In the genomic region with DNA sequence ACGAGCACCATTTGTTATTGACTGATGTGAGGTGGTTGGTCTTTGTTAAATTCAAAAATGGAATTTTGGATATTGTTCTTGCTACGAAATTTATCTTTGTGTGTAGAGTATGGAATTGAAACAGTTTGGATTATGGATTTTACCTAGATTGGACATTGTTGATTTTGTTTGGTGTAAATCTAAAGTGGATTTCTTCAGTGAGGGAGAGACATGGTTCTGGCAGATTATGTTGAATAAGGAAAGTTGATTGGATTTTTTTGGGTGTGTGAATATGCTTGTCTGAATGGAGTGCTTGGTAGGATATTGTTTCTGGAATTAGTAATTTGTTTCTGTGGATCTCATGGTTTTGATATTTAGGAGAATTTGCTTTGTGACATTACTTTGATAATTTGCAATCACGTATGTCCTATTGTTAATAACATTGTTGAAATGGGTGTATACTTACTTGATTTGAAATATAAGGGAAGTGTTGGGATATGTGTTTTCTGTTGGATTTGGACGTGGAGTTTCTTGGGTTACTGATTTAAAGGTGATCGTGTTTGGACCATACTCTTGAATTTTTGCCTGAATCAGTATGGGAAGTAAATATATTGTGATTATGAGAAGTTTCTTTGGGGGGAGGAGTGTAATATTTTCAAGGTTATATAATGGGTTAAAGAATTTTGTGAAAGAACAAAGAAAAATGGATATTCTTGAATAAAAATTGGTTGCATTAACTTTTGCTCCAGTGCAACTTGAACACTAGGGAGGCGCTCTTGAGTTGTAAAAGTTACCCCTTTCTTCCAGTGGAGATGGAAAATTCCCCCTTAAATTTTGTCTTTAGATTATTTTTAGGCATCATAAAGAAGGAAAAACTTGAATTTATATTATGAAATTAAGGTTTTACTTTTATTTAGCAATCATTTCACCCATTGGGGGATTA, we compare ENCODE assay signal across 8 cellular contexts. TPM values are rescaled to one million over a fixed set of nuclear protein-coding genes. Genes with fewer than 3 reads are reported as not detected.
DNase-seq lines count a peak whose midpoint lies in the region; ATAC-seq and TF ChIP-seq lines count a peak whose summit lies in the region.

No MANE protein-coding gene starts in this region.

- H3K27ac ChIP-seq in AG04450 (ENCODE audit: low read depth, low read length) (no peak overlapping the region), urinary bladder (ENCODE audit: low read depth) (peak overlapping the region; percentile 100)

- CTCF ChIA-PET in AG04450 (lab: Charles Lee): interaction anchor here (0.8 to 2.0 kb wide), 6 partner anchors 11 to 90 kb away, joined by 3 to 12 read pairs (median 3); no protein-coding TSS in a partner anchor
- CTCF ChIA-PET in WTC11 (lab: Charles Lee): interaction anchor here (1.0 to 1.6 kb wide), 8 partner anchors 15 to 102 kb away, joined by 5 to 11 read pairs (median 8); no protein-coding TSS in a partner anchor

- H3K4me1 ChIP-seq in HAP-1 (peaks cover 3% of the 10 kb centered on the region; the same call in 1 of the 2 replicates), urinary bladder (ENCODE audit: insufficient read depth) (no peaks in the 10 kb centered on the region)

- peaks cover 8% of the 10 kb centered on the region for H3K9me3 Mint-ChIP-seq in WTC11
- no peaks in the 10 kb centered on the region for H3K9me3 Mint-ChIP-seq in immature natural killer cell

- DNase-seq in AG04450 (ENCODE audit: low read depth, low spot score) (no peak), HAP-1 (ENCODE audit: low spot score in 2 of 2) (no peak), WTC11 (ENCODE audit: low spot score) (no peak), immature natural killer cell (no peak), NCI-H187 (lab: John Stamatoyannopoulos, UW) (no peak)
- DNase-seq in stimulated activated CD4-positive, alpha-beta T cell treated with anti-CD3 and anti-CD28 coated beads, Interleukin-12 subunit alpha, Interleukin-12 subunit beta, amount 100 ng/mL, for 4 hours: no peak

- in situ Hi-C loops in HAP-1 (cut with MboI; ENCODE audit: low sequenced_read_pairs): no loop called here

- H3K27ac Mint-ChIP-seq in WTC11: peak overlapping the region; percentile 80
- H3K27ac Mint-ChIP-seq in immature natural killer cell: peak overlapping the region; percentile 79 to 99 (median 95)

- H3K27me3 Mint-ChIP-seq in WTC11 (ENCODE audit: low read depth) (no peaks in the 10 kb centered on the region), immature natural killer cell (ENCODE audit: low read depth in 3 of 3) (peaks cover 12 to 23% (median 17%) of the 10 kb centered on the region in 3 donors)

- WGBS in urinary bladder: 87% methylated on average over 6 of the region's 6 CpGs

- TF ChIP-seq CTCF in AG04450 (IDR thresholded peaks at IDR 0.05; ENCODE audit: low read depth, low read length): peak; percentile 42
- TF ChIP-seq CTCF in WTC11 (IDR thresholded peaks at IDR 0.05): peak; percentile 26; the same call in 1 of the 2 replicates

- H3K9me3 ChIP-seq in AG04450 (ENCODE audit: control insufficient read depth, insufficient read depth, low read length): no peaks in the 10 kb centered on the region
- H3K9me3 ChIP-seq in HAP-1: no peaks in the 10 kb centered on the region

- no peak overlapping the region for H3K4me3 ChIP-seq in AG04450 (ENCODE audit: low read depth, low read length)
- peak overlapping the region; percentile 66; the same call in 1 of the 2 replicates for H3K4me3 ChIP-seq in HAP-1
- H3K4me3 ChIP-seq in urinary bladder (ENCODE audit: low read depth, low read length): no peak overlapping the region

- H3K36me3 ChIP-seq in HAP-1 (replicated peaks): peaks cover 27% of the 10 kb centered on the region
- H3K36me3 ChIP-seq in urinary bladder (ENCODE audit: insufficient read depth): peaks cover 3% of the 10 kb centered on the region

- ATAC-seq in WTC11 (no peak), GM21737 (IDR thresholded peaks at IDR 0.05; ENCODE audit: unreplicated experiment) (no peak)

- H3K36me3 Mint-ChIP-seq in WTC11 (peaks cover 61% of the 10 kb centered on the region), immature natural killer cell (peaks cover 27 to 34% (median 32%) of the 10 kb centered on the region in 3 donors)

- POLR2A ChIA-PET in AG04450 (lab: Yijun Ruan, JAX) (interaction anchor here (0.6 to 5.5 kb wide), 13 partner anchors 10 to 129 kb away, joined by 3 to 98 read pairs (median 6); no protein-coding TSS in a partner anchor), WTC11 (lab: Charles Lee) (interaction anchor here (0.6 to 5.2 kb wide), 9 partner anchors 10 to 595 kb away, joined by 3 to 226 read pairs (median 9); no protein-coding TSS in a partner anchor)

- H3K4me1 Mint-ChIP-seq in WTC11: peaks cover 7% of the 10 kb centered on the region
- peaks cover 59 to 80% of the 10 kb centered on the region in 2 donors for H3K4me1 Mint-ChIP-seq in immature natural killer cell

- H3K27me3 ChIP-seq in AG04450 (ENCODE audit: control insufficient read depth, insufficient read depth, low read length) (no peaks in the 10 kb centered on the region), HAP-1 (ENCODE audit: low read depth) (no peaks in the 10 kb centered on the region)

- no peak overlapping the region for H3K4me3 Mint-ChIP-seq in WTC11
- peak overlapping the region; percentile 31 to 99 (median 61) for H3K4me3 Mint-ChIP-seq in immature natural killer cell

TF ChIP-seq in WTC11, 78 proteins besides CTCF, POLR2A, EP300 and RAD21 (continues in another document):
- no peak for TF ChIP-seq ZNF263 (CRISPR knock-in tag; IDR thresholded peaks at IDR 0.05; ENCODE audit: low read depth)
- no peak for TF ChIP-seq IRF2 (CRISPR knock-in tag; IDR thresholded peaks at IDR 0.05; ENCODE audit: borderline replicate concordance, low read depth)
- TF ChIP-seq ETV6 (CRISPR knock-in tag; IDR thresholded peaks at IDR 0.05): no peak
- TF ChIP-seq FOXK1 (CRISPR knock-in tag; IDR thresholded peaks at IDR 0.05): no peak
- TF ChIP-seq FOXP1 (CRISPR knock-in tag; IDR thresholded peaks at IDR 0.05; ENCODE audit: borderline replicate concordance): no peak
- TF ChIP-seq, protein P1, sequence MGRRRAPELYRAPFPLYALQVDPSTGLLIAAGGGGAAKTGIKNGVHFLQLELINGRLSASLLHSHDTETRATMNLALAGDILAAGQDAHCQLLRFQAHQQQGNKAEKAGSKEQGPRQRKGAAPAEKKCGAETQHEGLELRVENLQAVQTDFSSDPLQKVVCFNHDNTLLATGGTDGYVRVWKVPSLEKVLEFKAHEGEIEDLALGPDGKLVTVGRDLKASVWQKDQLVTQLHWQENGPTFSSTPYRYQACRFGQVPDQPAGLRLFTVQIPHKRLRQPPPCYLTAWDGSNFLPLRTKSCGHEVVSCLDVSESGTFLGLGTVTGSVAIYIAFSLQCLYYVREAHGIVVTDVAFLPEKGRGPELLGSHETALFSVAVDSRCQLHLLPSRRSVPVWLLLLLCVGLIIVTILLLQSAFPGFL (CRISPR knock-in tag; IDR thresholded peaks at IDR 0.05; ENCODE audit: borderline replicate concordance): no peak
- TF ChIP-seq, protein P2, sequence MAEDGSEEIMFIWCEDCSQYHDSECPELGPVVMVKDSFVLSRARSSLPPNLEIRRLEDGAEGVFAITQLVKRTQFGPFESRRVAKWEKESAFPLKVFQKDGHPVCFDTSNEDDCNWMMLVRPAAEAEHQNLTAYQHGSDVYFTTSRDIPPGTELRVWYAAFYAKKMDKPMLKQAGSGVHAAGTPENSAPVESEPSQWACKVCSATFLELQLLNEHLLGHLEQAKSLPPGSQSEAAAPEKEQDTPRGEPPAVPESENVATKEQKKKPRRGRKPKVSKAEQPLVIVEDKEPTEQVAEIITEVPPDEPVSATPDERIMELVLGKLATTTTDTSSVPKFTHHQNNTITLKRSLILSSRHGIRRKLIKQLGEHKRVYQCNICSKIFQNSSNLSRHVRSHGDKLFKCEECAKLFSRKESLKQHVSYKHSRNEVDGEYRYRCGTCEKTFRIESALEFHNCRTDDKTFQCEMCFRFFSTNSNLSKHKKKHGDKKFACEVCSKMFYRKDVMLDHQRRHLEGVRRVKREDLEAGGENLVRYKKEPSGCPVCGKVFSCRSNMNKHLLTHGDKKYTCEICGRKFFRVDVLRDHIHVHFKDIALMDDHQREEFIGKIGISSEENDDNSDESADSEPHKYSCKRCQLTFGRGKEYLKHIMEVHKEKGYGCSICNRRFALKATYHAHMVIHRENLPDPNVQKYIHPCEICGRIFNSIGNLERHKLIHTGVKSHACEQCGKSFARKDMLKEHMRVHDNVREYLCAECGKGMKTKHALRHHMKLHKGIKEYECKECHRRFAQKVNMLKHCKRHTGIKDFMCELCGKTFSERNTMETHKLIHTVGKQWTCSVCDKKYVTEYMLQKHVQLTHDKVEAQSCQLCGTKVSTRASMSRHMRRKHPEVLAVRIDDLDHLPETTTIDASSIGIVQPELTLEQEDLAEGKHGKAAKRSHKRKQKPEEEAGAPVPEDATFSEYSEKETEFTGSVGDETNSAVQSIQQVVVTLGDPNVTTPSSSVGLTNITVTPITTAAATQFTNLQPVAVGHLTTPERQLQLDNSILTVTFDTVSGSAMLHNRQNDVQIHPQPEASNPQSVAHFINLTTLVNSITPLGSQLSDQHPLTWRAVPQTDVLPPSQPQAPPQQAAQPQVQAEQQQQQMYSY (CRISPR knock-in tag; IDR thresholded peaks at IDR 0.05): no peak
- no peak for TF ChIP-seq GABPB1 (CRISPR knock-in tag; IDR thresholded peaks at IDR 0.05)
- TF ChIP-seq EMX1 (CRISPR knock-in tag; IDR thresholded peaks at IDR 0.05): no peak

RNA-seq across cellular contexts. Expression of a gene that starts 0.9 kb away (rescaled TPM):
- polyA plus RNA-seq in AG04450 (2011; rRNA removed) (62.6 and 74.8 TPM in 2 replicates), immature natural killer cell (10 to 100 TPM; 24.7 to 77.7 (median 36.9) TPM), urinary bladder (29.9 TPM)
- 163 and 178 TPM in 2 replicates for polyA minus RNA-seq in AG04450 (2011; rRNA and poly(A)+ RNA removed)
- total RNA-seq in WTC11 (2021) (75.8 to 101 TPM (median 87.6 TPM) in 3 replicates), urinary bladder (210 TPM)
